Comparison of ENCODE assay signal across 20 cellular contexts in the genomic region with DNA sequence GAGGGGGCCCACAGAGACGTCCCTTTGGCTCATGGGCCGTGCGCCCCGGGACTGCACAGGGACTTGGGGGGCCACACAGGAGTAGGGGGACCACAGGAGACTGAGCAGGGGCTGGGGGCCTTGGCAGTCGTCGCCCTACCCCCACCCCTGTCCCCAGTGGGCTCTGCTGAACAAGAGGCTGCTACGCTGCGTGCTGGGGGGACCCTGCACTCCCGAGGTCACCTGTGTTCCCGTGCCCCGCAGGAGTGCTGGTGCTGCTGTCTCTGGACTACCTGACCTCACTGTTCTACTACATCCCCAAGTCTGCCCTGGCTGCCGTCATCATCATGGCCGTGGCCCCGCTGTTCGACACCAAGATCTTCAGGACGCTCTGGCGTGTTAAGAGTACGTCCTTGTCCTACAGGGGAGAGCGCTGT.
"Had no signal": no experiment of that assay in that cellular context is flagged by ENCODE, and none has a peak within 500 bp of the region (broad histone marks: within the 10 kb centered on the region; RNA-seq: fewer than 3 reads in every experiment).

No MANE protein-coding gene starts in this region.

- H3K4me3 ChIP-seq: heart left ventricle, neural progenitor cell, prostate gland, right lobe of liver, skin epidermis, suprapubic skin, thyroid gland, uterus had no signal

- H3K9ac ChIP-seq: neural progenitor cell, parathyroid adenoma had no signal

- H3K9me3 ChIP-seq: heart left ventricle, prostate gland, right lobe of liver, suprapubic skin, thyroid gland, uterus had no signal

- H3K27me3 Mint-ChIP-seq: memory B cell, type B pancreatic cell had no signal

- H3K36me3 ChIP-seq: neural progenitor cell, uterus had no signal

- DNase-seq: effector memory CD4-positive, alpha-beta T cell; foreskin keratinocyte; heart left ventricle; hippocampal formation; kidney glomerular epithelial cell; natural killer cell; occipital lobe; right lobe of liver; stimulated activated CD4-positive, alpha-beta T cell treated with anti-CD3 and anti-CD28 coated beads, Interleukin-12 subunit alpha, Interleukin-12 subunit beta, amount 100 ng/mL, for 4 hours; stimulated activated naive CD4-positive, alpha-beta T cell; thyroid gland; uterus had no signal

- H3K4me1 ChIP-seq: foreskin keratinocyte, neural progenitor cell, parathyroid adenoma, prostate gland, right lobe of liver, suprapubic skin, thyroid gland, uterus had no signal

- ATAC-seq: foreskin keratinocyte, heart left ventricle, natural killer cell, right lobe of liver had no signal

- H3K4me3 Mint-ChIP-seq: memory B cell, mesothelial cell of epicardium, natural killer cell, neural progenitor cell, type B pancreatic cell had no signal

- H3K27ac Mint-ChIP-seq: memory B cell, mesothelial cell of epicardium, natural killer cell, neural progenitor cell, type B pancreatic cell had no signal

- H3K36me3 Mint-ChIP-seq: memory B cell, natural killer cell had no signal

- H3K27ac ChIP-seq: foreskin keratinocyte, heart left ventricle, neural progenitor cell, parathyroid adenoma, prostate gland, right lobe of liver, skin epidermis, suprapubic skin, thyroid gland, uterus had no signal

- H3K27me3 ChIP-seq: foreskin keratinocyte, heart left ventricle, neural progenitor cell, right lobe of liver, suprapubic skin, thyroid gland, uterus had no signal

- H3K4me1 Mint-ChIP-seq: memory B cell, mesothelial cell of epicardium, natural killer cell, neural progenitor cell had no signal

- H3K9me3 Mint-ChIP-seq: memory B cell, mesothelial cell of epicardium, natural killer cell, neural progenitor cell, type B pancreatic cell had no signal
